ENCODE assay signal across 8 cellular contexts in genomic region chr1:93661829-93662474, GRCh38. TPM values are rescaled to one million over a fixed set of nuclear protein-coding genes. Genes with fewer than 3 reads are reported as not detected.
DNase-seq lines count a peak whose midpoint lies in the region; TF ChIP-seq lines count a peak whose summit lies in the region.

No MANE protein-coding gene starts in this region.

- H3K4me1 ChIP-seq in HUES64 (ENCODE audit: insufficient read depth, low read length), result peaks cover 16% of the 10 kb centered on the region

- peak overlapping the region; percentile 0; the same call in 1 of the 2 replicates for H3K9ac ChIP-seq in HUES64 (ENCODE audit: low read depth, low read length)

- H3K27ac Mint-ChIP-seq in dendritic cell treated with granulocyte-macrophage colony-stimulating factor and Interleukin-4, amounts not matched to agents 40 ng/mL and 50 ng/mL, for 4 days, result peak overlapping the region; percentile 30
- peak overlapping the region; percentile 90 for H3K27ac Mint-ChIP-seq in osteocyte (ENCODE audit: unreplicated experiment)

- H3K27me3 Mint-ChIP-seq in dendritic cell treated with granulocyte-macrophage colony-stimulating factor and Interleukin-4, amounts not matched to agents 40 ng/mL and 50 ng/mL, for 4 days, result no peaks in the 10 kb centered on the region
- H3K27me3 Mint-ChIP-seq in osteocyte (ENCODE audit: unreplicated experiment), result no peaks in the 10 kb centered on the region

- no peaks in the 10 kb centered on the region for H3K9me3 ChIP-seq in HUES64 (ENCODE audit: insufficient read depth, low read depth, low read length)

- H3K36me3 Mint-ChIP-seq in dendritic cell treated with granulocyte-macrophage colony-stimulating factor and Interleukin-4, amounts not matched to agents 40 ng/mL and 50 ng/mL, for 4 days (ENCODE audit: low read depth), result peaks cover 90% of the 10 kb centered on the region
- peaks cover 4% of the 10 kb centered on the region for H3K36me3 Mint-ChIP-seq in osteocyte (ENCODE audit: unreplicated experiment)

- intact Hi-C loops in dendritic cell treated with granulocyte-macrophage colony-stimulating factor and Interleukin-4, amounts not matched to agents 40 ng/mL and 50 ng/mL, for 4 days (cut with micrococcal nuclease), result no loop called here

- H3K27ac ChIP-seq in HUES64 (ENCODE audit: low read depth, low read length), result peak overlapping the region; percentile 17

- TF ChIP-seq CTCF in osteocyte (IDR thresholded peaks at IDR 0.05), result no peak

- H3K4me3 Mint-ChIP-seq in dendritic cell treated with granulocyte-macrophage colony-stimulating factor and Interleukin-4, amounts not matched to agents 40 ng/mL and 50 ng/mL, for 4 days, result no peak overlapping the region
- peak overlapping the region; percentile 60 for H3K4me3 Mint-ChIP-seq in osteocyte (ENCODE audit: unreplicated experiment)

- WGBS in HUES64, result 80% methylated on average over 6 of the region's 7 CpGs

- H3K36me3 ChIP-seq in HUES64 (ENCODE audit: insufficient read depth, low read length), result peaks cover 9% of the 10 kb centered on the region; the same call in 1 of the 2 replicates

- DNase-seq in GM03348 (ENCODE audit: low spot score) (peak; percentile 78), osteocyte (ENCODE audit: extremely low spot score, unreplicated experiment) (no peak), NCI-H345 (lab: John Stamatoyannopoulos, UW) (no peak), SHP77 (lab: John Stamatoyannopoulos, UW) (no peak), activated gamma-delta T cell (lab: John Stamatoyannopoulos, UW) (no peak)
- DNase-seq in stimulated activated CD4-positive, alpha-beta T cell treated with anti-CD3 and anti-CD28 coated beads, Interleukin-2, amount 100 ng/mL, for 24 hours, result no peak

- no peak overlapping the region for H3K4me3 ChIP-seq in HUES64 (ENCODE audit: low read length)

- no peaks in the 10 kb centered on the region for H3K9me3 Mint-ChIP-seq in dendritic cell treated with granulocyte-macrophage colony-stimulating factor and Interleukin-4, amounts not matched to agents 40 ng/mL and 50 ng/mL, for 4 days
- no peaks in the 10 kb centered on the region for H3K9me3 Mint-ChIP-seq in osteocyte (ENCODE audit: unreplicated experiment)

- H3K27me3 ChIP-seq in HUES64 (ENCODE audit: insufficient read depth, low read length), result no peaks in the 10 kb centered on the region

- peaks cover 61% of the 10 kb centered on the region for H3K4me1 Mint-ChIP-seq in dendritic cell treated with granulocyte-macrophage colony-stimulating factor and Interleukin-4, amounts not matched to agents 40 ng/mL and 50 ng/mL, for 4 days (ENCODE audit: low read depth)
- peaks cover 57% of the 10 kb centered on the region for H3K4me1 Mint-ChIP-seq in osteocyte (ENCODE audit: unreplicated experiment)

RNA-seq across cellular contexts. Expression of gene BCAR3, which starts 19.7 kb away (rescaled TPM):
- polyA plus RNA-seq in HUES64 (2013, experiment 1 of 2), result 9.4 TPM
- 13.0 TPM for polyA plus RNA-seq in HUES64 (2013, experiment 2 of 2)
- total RNA-seq in osteocyte, result 7.9 and 8.8 TPM in 2 replicates
